22 cellular contexts compared by ENCODE assay signal in the genomic region with DNA sequence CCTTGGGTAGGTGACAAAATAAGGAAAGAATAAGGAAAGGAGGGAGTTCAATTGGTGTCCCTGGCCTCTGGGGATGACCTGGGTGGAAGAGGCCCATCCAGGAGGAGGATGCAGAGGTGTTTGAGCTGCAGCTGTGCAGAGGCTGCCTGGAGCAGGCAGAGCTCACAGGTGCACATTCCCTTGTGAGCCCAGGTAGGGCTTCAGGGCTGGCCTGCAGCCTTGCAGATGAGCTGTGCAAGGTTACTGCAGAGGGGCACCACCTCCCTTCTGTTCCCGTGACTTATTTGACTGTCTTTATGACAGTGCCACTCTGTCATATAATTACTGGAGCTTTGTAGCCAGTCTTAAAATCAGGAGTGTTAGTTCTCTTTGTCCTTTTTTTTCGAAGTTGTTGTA.
"Had no signal": no experiment of that assay in that cellular context is flagged by ENCODE, and none has a peak within 500 bp of the region (broad histone marks: within the 10 kb centered on the region; RNA-seq: fewer than 3 reads in every experiment).

No MANE protein-coding gene starts in this region.

- H3K4me3 Mint-ChIP-seq: endodermal cell; naive B cell; nephron; stimulated activated naive CD8-positive, alpha-beta T cell treated with anti-CD3 and anti-CD28 coated beads, Interleukin-15, Interleukin-2, amounts not matched to agents 100 ng/mL and 50 ng/mL, for 24 hours had no signal

- H2AFZ ChIP-seq: hepatocyte, parathyroid adenoma had no signal

- ATAC-seq: foreskin keratinocyte, left cardiac atrium, left ventricle myocardium superior, sciatic nerve had no signal

- H3K9me3 ChIP-seq: prostate gland, testis had no signal

- H3K27me3 ChIP-seq: foreskin keratinocyte, hepatocyte, spleen, testis, tibial nerve had no signal

- H3K4me3 ChIP-seq: coronary artery, hepatocyte, lung, prostate gland, spleen, testis, tibial nerve had no signal

- H3K9ac ChIP-seq: parathyroid adenoma had no signal

- H3K36me3 Mint-ChIP-seq: naive B cell had no signal

- H3K36me3 ChIP-seq: prostate gland, spleen, tibial nerve had no signal

- H3K27ac Mint-ChIP-seq: endodermal cell; nephron; stimulated activated naive CD8-positive, alpha-beta T cell treated with anti-CD3 and anti-CD28 coated beads, Interleukin-15, Interleukin-2, amounts not matched to agents 100 ng/mL and 50 ng/mL, for 24 hours had no signal

- H3K4me2 ChIP-seq: hepatocyte had no signal

- H3K4me1 ChIP-seq: foreskin keratinocyte, parathyroid adenoma, spleen, testis, tibial nerve had no signal

- DNase-seq: effector CD4-positive, alpha-beta T cell; endodermal cell; erythroblast; foreskin keratinocyte; left cardiac atrium; left ventricle myocardium superior; mesendoderm; naive B cell; spleen; stimulated activated CD4-positive, alpha-beta T cell treated with anti-CD3 and anti-CD28 coated beads, Interleukin-15, amount 100 ng/mL, for 24 hours; stimulated activated CD4-positive, alpha-beta T cell treated with anti-CD3 and anti-CD28 coated beads, Interleukin-1b, Interleukin-23, amount 100 ng/mL, for 48 hours; stimulated activated CD4-positive, alpha-beta T cell treated with anti-CD3 and anti-CD28 coated beads, Interleukin-4, amount 100 ng/mL, for 4 hours; testis had no signal

- H3K27ac ChIP-seq: coronary artery, foreskin keratinocyte, hepatocyte, parathyroid adenoma, prostate gland, spleen, testis, tibial nerve had no signal

- H3K27me3 Mint-ChIP-seq: naive B cell had no signal

- H3K4me1 Mint-ChIP-seq: endodermal cell, naive B cell, nephron had no signal
